In genomic region chr12:103632554-103633216, GRCh38 we compare ENCODE assay signal across 8 cellular contexts. TPM values are rescaled to one million over a fixed set of nuclear protein-coding genes. Genes with fewer than 3 reads are reported as not detected.
DNase-seq lines count a peak whose midpoint lies in the region; ATAC-seq, FAIRE-seq and TF ChIP-seq lines count a peak whose summit lies in the region.

No MANE protein-coding gene starts in this region.

- in situ Hi-C loops in Caki2 (cut with HindIII; ENCODE audit: low pct_unique_long_range_greater_than_20kb, low sequenced_read_pairs) = no loop called here

- H3K4me1 ChIP-seq in left ventricle myocardium inferior = peaks cover 7% of the 10 kb centered on the region

- peak; percentile 52 for TF ChIP-seq CTCF in left ventricle myocardium inferior (IDR thresholded peaks at IDR 0.05; ENCODE audit: borderline replicate concordance)

- DNase-seq in Caki2 (ENCODE audit: low read depth) (peak; percentile 49), GM19239 (ENCODE audit: insufficient read length, low spot score) (peak; percentile 75), NOMO-1 treated with dmso at 0.1 percent for 144 hours (lab: John Stamatoyannopoulos, UW; ENCODE audit: unreplicated experiment) (peak; percentile 48), left ventricle myocardium inferior (no peak), DMS114 treated with DMSO at 0.1 percent for 48 hours (lab: John Stamatoyannopoulos, UW; ENCODE audit: unreplicated experiment) (no peak)
- peak; percentile 45 for DNase-seq in activated T-cell treated with anti-CD3 and anti-CD28 coated beads, Interleukin-2, amount 50 U/mL, for 24 hours
- DNase-seq in stimulated activated CD4-positive, alpha-beta T cell treated with anti-CD3 and anti-CD28 coated beads, Interleukin-15, amount 100 ng/mL, for 48 hours (ENCODE audit: low read depth in 2 of 2) = peak; percentile 31 to 41

- no peak overlapping the region for H3K27ac Mint-ChIP-seq in activated T-cell treated with anti-CD3 and anti-CD28 coated beads, Interleukin-2, amount 50 U/mL, for 24 hours

- ATAC-seq in HG03439 (IDR thresholded peaks at IDR 0.05; ENCODE audit: unreplicated experiment) = peak; percentile 83

- peaks cover 3% of the 10 kb centered on the region for H3K9me3 Mint-ChIP-seq in activated T-cell treated with anti-CD3 and anti-CD28 coated beads, Interleukin-2, amount 50 U/mL, for 24 hours

- no peaks in the 10 kb centered on the region for H3K27me3 ChIP-seq in left ventricle myocardium inferior (ENCODE audit: low read depth)

- H3K4me3 ChIP-seq in left ventricle myocardium inferior = no peak overlapping the region

- H3K4me1 Mint-ChIP-seq in activated T-cell treated with anti-CD3 and anti-CD28 coated beads, Interleukin-2, amount 50 U/mL, for 24 hours (ENCODE audit: low read depth) = no peaks in the 10 kb centered on the region

- H3K4me3 Mint-ChIP-seq in activated T-cell treated with anti-CD3 and anti-CD28 coated beads, Interleukin-2, amount 50 U/mL, for 24 hours = no peak overlapping the region

- H3K9me3 ChIP-seq in left ventricle myocardium inferior (replicated peaks) = peaks cover 25% of the 10 kb centered on the region

- intact Hi-C loops in left ventricle myocardium inferior (cut with micrococcal nuclease) = no loop called here

- no peaks in the 10 kb centered on the region for H3K36me3 ChIP-seq in left ventricle myocardium inferior

- no peaks in the 10 kb centered on the region for H3K36me3 Mint-ChIP-seq in activated T-cell treated with anti-CD3 and anti-CD28 coated beads, Interleukin-2, amount 50 U/mL, for 24 hours (ENCODE audit: low read depth)

- FAIRE-seq in GM19239 (lab: Jason Lieb, UNC) = peak; percentile 93

- H3K27ac ChIP-seq in left ventricle myocardium inferior (replicated peaks) = no peak overlapping the region

- H3K27me3 Mint-ChIP-seq in activated T-cell treated with anti-CD3 and anti-CD28 coated beads, Interleukin-2, amount 50 U/mL, for 24 hours = peaks cover 2% of the 10 kb centered on the region

RNA-seq across cellular contexts. Expression of gene STAB2, which starts 45.6 kb away (rescaled TPM):
- total RNA-seq in Caki2 (2014; rRNA removed; shearing (Covaris generic); ENCODE audit: low replicate concordance) = not detected in 2 replicates
- total RNA-seq in left ventricle myocardium inferior = 0.03 TPM

Comparison
In these comparisons a context has a peak if more than half of its experiments do, and no peak if none do; other contexts are left out.
1. DNase-seq: peak in Caki2 (single experiment), GM19239 (single experiment), NOMO-1 treated with dmso at 0.1 percent for 144 hours (single experiment), activated T-cell treated with anti-CD3 and anti-CD28 coated beads, Interleukin-2, amount 50 U/mL, for 24 hours (single experiment) and stimulated activated CD4-positive, alpha-beta T cell treated with anti-CD3 and anti-CD28 coated beads, Interleukin-15, amount 100 ng/mL, for 48 hours (2 of 2); none in left ventricle myocardium inferior (single experiment) and DMS114 treated with DMSO at 0.1 percent for 48 hours (single experiment).